ENCODE assay signal across 23 cellular contexts in the genomic region with DNA sequence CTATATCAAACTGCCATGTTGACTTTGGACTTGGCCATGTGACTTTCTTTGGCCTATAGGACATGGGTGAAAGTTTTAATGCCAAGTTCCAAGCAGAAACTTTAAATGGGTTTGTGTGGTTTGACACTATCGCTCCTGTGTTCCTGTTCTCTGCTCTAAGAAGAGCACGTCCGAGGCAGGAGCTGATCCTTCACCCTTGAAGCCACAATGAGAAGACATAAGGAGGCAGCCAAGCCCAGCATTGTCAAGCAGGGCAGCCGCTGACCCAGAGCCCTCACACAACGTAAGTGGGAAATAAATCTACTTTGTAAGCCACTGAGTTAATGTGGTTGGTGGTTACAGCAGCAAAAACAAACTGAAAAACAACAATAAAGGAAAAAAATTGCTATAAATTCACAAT.
DNase-seq lines count a peak whose midpoint lies in the region; ATAC-seq, FAIRE-seq and TF ChIP-seq lines count a peak whose summit lies in the region.
"Had no signal": no experiment of that assay in that cellular context is flagged by ENCODE, and none has a peak within 500 bp of the region (broad histone marks: within the 10 kb centered on the region; RNA-seq: fewer than 3 reads in every experiment).

No MANE protein-coding gene starts in this region.

- ATAC-seq in HepG2 (no peak), right lobe of liver (no peak), GM12878 (peak; percentile 57), gastrocnemius medialis (no peak), GM21825 (IDR thresholded peaks at IDR 0.05; ENCODE audit: unreplicated experiment) (no peak)
- ATAC-seq: HCT116 had no signal

- RAD21 ChIA-PET in GM12878 (lab: Charles Lee; ENCODE audit: unreplicated experiment): no interaction called here

- TF ChIP-seq RAD21 in HepG2 (CRISPR knock-in tag; IDR thresholded peaks at IDR 0.05): no peak
- no peak for TF ChIP-seq RAD21 in GM12878 (IDR thresholded peaks at IDR 0.05; ENCODE audit: insufficient read depth, low read depth, low read length)

- H3K4me2 ChIP-seq in HepG2 (ENCODE audit: low read depth, low read length) (no peak overlapping the region), GM12878 (ENCODE audit: control insufficient read depth, insufficient read depth) (no peak overlapping the region)
- H3K4me2 ChIP-seq: BLaER1 had no signal

- H3K4me1 ChIP-seq in HepG2 (ENCODE audit: insufficient read depth, low read length): no peaks in the 10 kb centered on the region
- H3K4me1 ChIP-seq in right lobe of liver: peaks cover 0 to 20% (median 3%) of the 10 kb centered on the region in 4 donors
- H3K4me1 ChIP-seq in GM12878 (ENCODE audit: control insufficient read depth, insufficient read depth, low read length): no peaks in the 10 kb centered on the region
- no peaks in the 10 kb centered on the region for H3K4me1 ChIP-seq in gastrocnemius medialis

- TF ChIP-seq POLR2A in HepG2 (IDR thresholded peaks at IDR 0.05; ENCODE audit: insufficient read depth in 1 of 2, low read depth in 2 of 2, low read length in 2 of 2): no peak
- no peak for TF ChIP-seq POLR2A in right lobe of liver (IDR thresholded peaks at IDR 0.05)
- no peak for TF ChIP-seq POLR2A in GM12878 (IDR thresholded peaks at IDR 0.05; ENCODE audit: low read depth, low read length)
- TF ChIP-seq POLR2A in gastrocnemius medialis (IDR thresholded peaks at IDR 0.05): no peak

- no peaks in the 10 kb centered on the region for H3K36me3 Mint-ChIP-seq in nephron progenitor cell (ENCODE audit: low read depth)
- H3K36me3 Mint-ChIP-seq: CD8-positive, alpha-beta memory T cell had no signal

- no peak for FAIRE-seq in HepG2 (lab: Jason Lieb, UNC)
- no peak for FAIRE-seq in GM12878 (lab: Jason Lieb, UNC)
- FAIRE-seq: A204.1, GM12892, H1 had no signal

- H3K27ac ChIP-seq in HepG2 (ENCODE audit: extremely low read length, insufficient read depth, low read length) (no peak overlapping the region), right lobe of liver (no peak overlapping the region), GM12878 (ENCODE audit: control insufficient read depth, insufficient read depth) (no peak overlapping the region), gastrocnemius medialis (no peak overlapping the region)
- H3K27ac ChIP-seq: 22Rv1, BLaER1, C4-2B, GM23248 had no signal

- no peak overlapping the region for H2AFZ ChIP-seq in HepG2 (ENCODE audit: low read length)
- H2AFZ ChIP-seq in GM12878 (ENCODE audit: control insufficient read depth, low read depth, low read length): no peak overlapping the region
- H2AFZ ChIP-seq: GM23248 had no signal

- in situ Hi-C loops in HepG2 (cut with HindIII; ENCODE audit: extremely low pct_ligation_motif_present, low pct_unique_long_range_greater_than_20kb) (no loop called here), GM12878 (cut with MboI) (no loop called here), gastrocnemius medialis (cut with MboI; ENCODE audit: low sequenced_read_pairs in 4 of 4) (no loop called here)

- POLR2A ChIA-PET in HepG2 (lab: Yijun Ruan, JAX): no interaction called here
- POLR2A ChIA-PET in GM12878 (lab: Charles Lee): no interaction called here

- H3K27me3 Mint-ChIP-seq in nephron progenitor cell (ENCODE audit: low read depth, poor library complexity): peaks cover 3% of the 10 kb centered on the region
- H3K27me3 Mint-ChIP-seq: B cell; CD4-positive, alpha-beta T cell; CD8-positive, alpha-beta memory T cell had no signal

- CTCF ChIA-PET in HepG2 (lab: Yijun Ruan, JAX; ENCODE audit: low intra/inter-chr PET ratio, low total read pairs) (no interaction called here), GM12878 (lab: Yijun Ruan, JAX) (interaction anchor here (1.0 kb wide), 1 partner anchor 14 kb away, joined by 3 read pairs; no protein-coding TSS in a partner anchor)

- SMC1A ChIA-PET in GM12878 (lab: Charles Lee; ENCODE audit: uncharacterized antibody, unreplicated experiment): interaction anchor here (0.6 to 0.7 kb wide), 2 partner anchors 14 to 42 kb away, joined by 3 read pairs; no protein-coding TSS in a partner anchor

- intact Hi-C loops in HepG2 (cut with micrococcal nuclease; ENCODE audit: unreplicated experiment): no loop called here
- intact Hi-C loops in right lobe of liver (cut with DNase I): no loop called here
- intact Hi-C loops in GM12878 (cut with micrococcal nuclease; ENCODE audit: unreplicated experiment): no loop called here
- intact Hi-C loops in gastrocnemius medialis (cut with DNase I; ENCODE audit: low total_unique reads): no loop called here

- WGBS in HepG2 (ENCODE audit: low lambda C conversion rate): 6% methylated on average over 5 of the region's 5 CpGs
- 82% methylated on average over 5 of the region's 5 CpGs for WGBS in right lobe of liver (ENCODE audit: insufficient coverage, low coverage, low lambda C conversion rate, missing lambda C conversion rate)
- 2% methylated on average over 5 of the region's 5 CpGs for WGBS in GM12878 (ENCODE audit: insufficient coverage, insufficient replicate concordance, low lambda C conversion rate, missing lambda C conversion rate)

- BruUV-seq in HepG2 (replicated peaks; lab: Mats Ljungman, UMichigan) (no TSS peak), GM12878 (replicated peaks; lab: Mats Ljungman, UMichigan) (no TSS peak)

- H3K27ac Mint-ChIP-seq in nephron progenitor cell: peak overlapping the region; percentile 64
- H3K27ac Mint-ChIP-seq: B cell; CD4-positive, alpha-beta T cell; CD8-positive, alpha-beta memory T cell had no signal

- H4K20me1 ChIP-seq in HepG2 (ENCODE audit: insufficient read depth, low read length): no peaks in the 10 kb centered on the region
- H4K20me1 ChIP-seq in GM12878 (ENCODE audit: control insufficient read depth, insufficient read depth): no peaks in the 10 kb centered on the region
- H4K20me1 ChIP-seq: BLaER1 had no signal

- DNase-seq in HepG2 (ENCODE audit: low spot score) (no peak), right lobe of liver (no peak), GM12878 (ENCODE audit: low read depth, low spot score) (no peak), nephron progenitor cell (no peak), gastrocnemius medialis (no peak), CD1c-positive myeloid dendritic cell (ENCODE audit: extremely low spot score) (no peak)
- DNase-seq: Calu3; CD4-positive, alpha-beta T cell; CD8-positive, alpha-beta memory T cell; DMS53; DMS79 treated with DMSO at 0.1 percent for 48 hours; GF-D8; GM23248; H7 had no signal

- no peak overlapping the region for H3K4me3 Mint-ChIP-seq in nephron progenitor cell
- H3K4me3 Mint-ChIP-seq: B cell; CD4-positive, alpha-beta T cell; CD8-positive, alpha-beta memory T cell had no signal

- H3K9me3 ChIP-seq in HepG2 (ENCODE audit: low read length) (peaks cover 91% of the 10 kb centered on the region), right lobe of liver (peaks cover 0 to 5% (median 0%) of the 10 kb centered on the region in 4 donors), GM12878 (replicated peaks; ENCODE audit: control insufficient read depth, insufficient read depth, low read length) (no peaks in the 10 kb centered on the region), gastrocnemius medialis (no peaks in the 10 kb centered on the region)
- H3K9me3 ChIP-seq: BLaER1 had no signal

- H3K36me3 ChIP-seq in HepG2 (replicated peaks in 1 of 2; ENCODE audit: control insufficient read depth in 1 of 2, insufficient read depth in 2 of 2, low read length in 2 of 2): no peaks in the 10 kb centered on the region
- H3K36me3 ChIP-seq in right lobe of liver: no peaks in the 10 kb centered on the region
- no peaks in the 10 kb centered on the region for H3K36me3 ChIP-seq in GM12878 (ENCODE audit: control insufficient read depth in 2 of 2, insufficient read depth in 2 of 2, low read length in 1 of 2)
- H3K36me3 ChIP-seq in gastrocnemius medialis: no peaks in the 10 kb centered on the region
- H3K36me3 ChIP-seq: BLaER1 had no signal

- TF ChIP-seq EP300 in HepG2 (IDR thresholded peaks at IDR 0.05; ENCODE audit: low read depth in 2 of 2, low read length in 2 of 2) (no peak), HepG2 (CRISPR knock-in tag; IDR thresholded peaks at IDR 0.05; ENCODE audit: borderline replicate concordance) (no peak), GM12878 (IDR thresholded peaks at IDR 0.05; ENCODE audit: borderline replicate concordance in 1 of 2, control insufficient read depth in 1 of 2, low read depth in 2 of 2, low read length in 2 of 2) (no peak)

- no peaks in the 10 kb centered on the region for H3K9me3 Mint-ChIP-seq in nephron progenitor cell
- H3K9me3 Mint-ChIP-seq: CD4-positive, alpha-beta T cell had no signal

- H3K4me1 Mint-ChIP-seq in nephron progenitor cell: no peaks in the 10 kb centered on the region
- H3K4me1 Mint-ChIP-seq: B cell; CD8-positive, alpha-beta memory T cell had no signal

- no peaks in the 10 kb centered on the region for H3K27me3 ChIP-seq in HepG2 (ENCODE audit: control insufficient read depth in 1 of 2, insufficient read depth in 2 of 2, low read length in 2 of 2)
- H3K27me3 ChIP-seq in right lobe of liver: no peaks in the 10 kb centered on the region
- no peaks in the 10 kb centered on the region for H3K27me3 ChIP-seq in GM12878 (replicated peaks in 1 of 2; ENCODE audit: control insufficient read depth in 2 of 2, insufficient read depth in 2 of 2, low read length in 1 of 2)
- no peaks in the 10 kb centered on the region for H3K27me3 ChIP-seq in gastrocnemius medialis
- H3K27me3 ChIP-seq: BLaER1 had no signal

- H3K4me3 ChIP-seq in HepG2 (replicated peaks in 1 of 3; ENCODE audit: insufficient read depth in 1 of 3, low read depth in 2 of 3, low read length in 3 of 3) (no peak overlapping the region), right lobe of liver (no peak overlapping the region), GM12878 (no peak overlapping the region), gastrocnemius medialis (no peak overlapping the region)
- H3K4me3 ChIP-seq: BLaER1, GM23248 had no signal

- no peak for TF ChIP-seq CTCF in HepG2 (CRISPR knock-in tag; IDR thresholded peaks at IDR 0.05)
- no peak for TF ChIP-seq CTCF in right lobe of liver (IDR thresholded peaks at IDR 0.05)
- no peak for TF ChIP-seq CTCF in GM12878 (IDR thresholded peaks at IDR 0.05 in 2 of 3, conservative IDR thresholded peaks at IDR 0.05 in 1 of 3; ENCODE audit: control insufficient read depth in 2 of 3, extremely low read depth in 1 of 3, insufficient read depth in 1 of 3, low read depth in 3 of 3, low read length in 3 of 3)
- no peak for TF ChIP-seq CTCF in nephron progenitor cell (IDR thresholded peaks at IDR 0.05)
- TF ChIP-seq CTCF in gastrocnemius medialis (IDR thresholded peaks at IDR 0.05 in 4 of 5, conservative IDR thresholded peaks at IDR 0.05 in 1 of 5): no peak

- H3K9ac ChIP-seq in HepG2 (ENCODE audit: insufficient read depth, low read depth, low read length) (no peak overlapping the region), GM12878 (ENCODE audit: control insufficient read depth, insufficient read depth, low read length) (no peak overlapping the region)
- H3K9ac ChIP-seq: BLaER1, GM23248 had no signal

- H3K79me2 ChIP-seq in HepG2 (ENCODE audit: insufficient read depth, low read length): no peaks in the 10 kb centered on the region
- H3K79me2 ChIP-seq in GM12878 (ENCODE audit: control insufficient read depth, insufficient read depth, low read length): no peaks in the 10 kb centered on the region

TF ChIP-seq in GM12878, 131 proteins besides CTCF, POLR2A, EP300 and RAD21 (continues in another document):
- TF ChIP-seq SP1 (IDR thresholded peaks at IDR 0.05; ENCODE audit: low read depth, low read length) (no peak), ZZZ3 (IDR thresholded peaks at IDR 0.05; ENCODE audit: control insufficient read depth, insufficient read length, low read depth) (no peak)
